ENCODE assay signal across 23 cellular contexts in genomic region chr4:166981847-166982246, GRCh38.
DNase-seq lines count a peak whose midpoint lies in the region; ATAC-seq, FAIRE-seq and TF ChIP-seq lines count a peak whose summit lies in the region.
"Had no signal": no experiment of that assay in that cellular context is flagged by ENCODE, and none has a peak within 500 bp of the region (broad histone marks: within the 10 kb centered on the region; RNA-seq: fewer than 3 reads in every experiment).

No MANE protein-coding gene starts in this region.

- no peaks in the 10 kb centered on the region for H3K9me3 ChIP-seq in SK-N-SH
- H3K9me3 ChIP-seq in H1 (ENCODE audit: insufficient read depth in 2 of 2, low read depth in 1 of 2, low read length in 1 of 2): peaks cover 0 to 3% of the 10 kb centered on the region in 2 experiments; a peak in 1 of 4 replicates
- no peaks in the 10 kb centered on the region for H3K9me3 ChIP-seq in osteoblast (ENCODE audit: low read depth, low read length)
- no peaks in the 10 kb centered on the region for H3K9me3 ChIP-seq in small intestine (ENCODE audit: control insufficient read depth, low read depth)
- H3K9me3 ChIP-seq: Caco-2 had no signal

- CTCF ChIA-PET in SK-N-SH (lab: Yijun Ruan, JAX) (no interaction called here), H1 (lab: Charles Lee; ENCODE audit: partially characterized antibody) (no interaction called here)

- H3K4me1 ChIP-seq in SK-N-SH (ENCODE audit: control insufficient read depth in 1 of 2, insufficient read depth in 2 of 2, low read depth in 1 of 2, low read length in 1 of 2) (no peaks in the 10 kb centered on the region), H1 (replicated peaks in 1 of 4; ENCODE audit: control insufficient read depth in 3 of 4, insufficient read depth in 4 of 4, low read length in 3 of 4) (no peaks in the 10 kb centered on the region), osteoblast (ENCODE audit: insufficient read depth, low read length) (no peaks in the 10 kb centered on the region), small intestine (ENCODE audit: control insufficient read depth in 2 of 2, insufficient read depth in 1 of 2, low read depth in 1 of 2, low read length in 1 of 2) (no peaks in the 10 kb centered on the region)
- H3K4me1 ChIP-seq: Caco-2 had no signal

- H3K9ac ChIP-seq in SK-N-SH (no peak overlapping the region), H1 (replicated peaks in 1 of 4; ENCODE audit: extremely low read depth in 1 of 4, low read depth in 3 of 4, low read length in 3 of 4) (no peak overlapping the region)

- H3K56ac ChIP-seq in H1 (replicated peaks; ENCODE audit: insufficient read length, low read depth, low read length): no peak overlapping the region

- H2BK15ac ChIP-seq in H1 (ENCODE audit: low read length): no peak overlapping the region

- H2BK5ac ChIP-seq in H1 (ENCODE audit: low read depth, low read length): no peak overlapping the region

- no peak overlapping the region for H2BK120ac ChIP-seq in H1 (replicated peaks; ENCODE audit: low read depth, low read length)

- TF ChIP-seq EP300 in SK-N-SH (IDR thresholded peaks at IDR 0.05; ENCODE audit: borderline replicate concordance in 1 of 2, low read depth in 1 of 2, low read length in 1 of 2): no peak
- TF ChIP-seq EP300 in H1 (IDR thresholded peaks at IDR 0.05; ENCODE audit: borderline replicate concordance in 1 of 2, low read depth in 2 of 2, low read length in 2 of 2): no peak

- ATAC-seq in SK-N-SH treated with all-trans-retinoic acid at 6 μM for 48 hours (no peak), GM19455 (IDR thresholded peaks at IDR 0.05; ENCODE audit: unreplicated experiment) (no peak)
- ATAC-seq: K562 had no signal

- no peaks in the 10 kb centered on the region for H3K23me2 ChIP-seq in H1 (ENCODE audit: low read depth, low read length)

- no peak overlapping the region for H2BK12ac ChIP-seq in H1 (ENCODE audit: low read depth, low read length)

- no peak overlapping the region for H4K5ac ChIP-seq in H1 (ENCODE audit: insufficient read length, low read depth, low read length)

- H3K18ac ChIP-seq in H1 (ENCODE audit: extremely low read depth, low read length): no peak overlapping the region

- H3K79me2 ChIP-seq in SK-N-SH (ENCODE audit: insufficient read depth): no peaks in the 10 kb centered on the region
- H3K79me2 ChIP-seq in H1 (ENCODE audit: control insufficient read depth in 1 of 2, insufficient read depth in 2 of 2, low read length in 2 of 2): no peaks in the 10 kb centered on the region
- H3K79me2 ChIP-seq in osteoblast (ENCODE audit: insufficient read depth, low read length): no peaks in the 10 kb centered on the region

- 8% methylated on average over 1 of the region's 5 CpGs for WGBS in SK-N-SH (ENCODE audit: low lambda C conversion rate)
- 89% methylated on average over 5 of the region's 5 CpGs; no CpG with 5 or more reads in 1 of the 2 experiments for WGBS in H1 (ENCODE audit: extremely low coverage in 1 of 2, insufficient coverage in 1 of 2, insufficient read length in 1 of 2, insufficient replicate concordance in 2 of 2, low coverage in 1 of 2, low lambda C conversion rate in 2 of 2, missing lambda C conversion rate in 1 of 2), 2 experiments
- WGBS in small intestine, 3 donors: 90 to 94% (median 92%) methylated on average over 5 of the region's 5 CpGs

- FAIRE-seq in H1 (lab: Jason Lieb, UNC) (no peak), small intestine (lab: Jason Lieb, UNC) (no peak)
- FAIRE-seq: GM12892, GM18507, K562 had no signal

- TF ChIP-seq CTCF in SK-N-SH (IDR thresholded peaks at IDR 0.05) (no peak), H1 (IDR thresholded peaks at IDR 0.05; ENCODE audit: control extremely low read depth in 1 of 3, insufficient read depth in 1 of 3, low read depth in 1 of 3, low read length in 3 of 3) (no peak), osteoblast (IDR thresholded peaks at IDR 0.05; ENCODE audit: extremely low read depth, low read depth, low read length) (no peak)

- no peak overlapping the region for H3K14ac ChIP-seq in H1 (ENCODE audit: insufficient read length)

- no peak overlapping the region for H2BK20ac ChIP-seq in H1 (ENCODE audit: low read length)

- TF ChIP-seq POLR2A in H1 (IDR thresholded peaks at IDR 0.05; ENCODE audit: control extremely low read depth in 1 of 2, low read depth in 2 of 2, low read length in 2 of 2): no peak

- TF ChIP-seq RAD21 in SK-N-SH (IDR thresholded peaks at IDR 0.05; ENCODE audit: low read length) (no peak), H1 (IDR thresholded peaks at IDR 0.05 in 1 of 2, conservative IDR thresholded peaks at IDR 0.05 in 1 of 2; ENCODE audit: low read depth in 2 of 2, low read length in 2 of 2) (no peak)

- no peaks in the 10 kb centered on the region for H3K36me3 ChIP-seq in SK-N-SH (replicated peaks in 1 of 2; ENCODE audit: control insufficient read depth in 1 of 2, insufficient read depth in 2 of 2, low read length in 1 of 2)
- H3K36me3 ChIP-seq in H1 (ENCODE audit: control insufficient read depth in 2 of 4, insufficient read depth in 4 of 4, low read length in 3 of 4): no peaks in the 10 kb centered on the region
- no peaks in the 10 kb centered on the region for H3K36me3 ChIP-seq in osteoblast (ENCODE audit: insufficient read depth, low read length)
- no peaks in the 10 kb centered on the region for H3K36me3 ChIP-seq in small intestine (ENCODE audit: control insufficient read depth in 2 of 2, insufficient read depth in 2 of 2, low read length in 2 of 2)

- H4K8ac ChIP-seq in H1 (ENCODE audit: extremely low read depth, insufficient read depth, low read length): peak overlapping the region; percentile 75

- H2AK5ac ChIP-seq in H1 (ENCODE audit: low read depth, low read length): no peak overlapping the region

- no peak overlapping the region for H3K4me3 ChIP-seq in SK-N-SH (ENCODE audit: low read depth in 2 of 2, low read length in 1 of 2)
- no peak overlapping the region for H3K4me3 ChIP-seq in H1 (ENCODE audit: extremely low read depth in 1 of 4, insufficient read depth in 2 of 4, low read depth in 3 of 4, low read length in 4 of 4)
- no peak overlapping the region for H3K4me3 ChIP-seq in osteoblast (ENCODE audit: insufficient read depth, low read length)
- no peak overlapping the region for H3K4me3 ChIP-seq in small intestine (ENCODE audit: low read depth in 1 of 2, low read length in 2 of 2)
- H3K4me3 ChIP-seq: K562 had no signal

- H3K27me3 ChIP-seq in SK-N-SH (ENCODE audit: insufficient read depth) (no peaks in the 10 kb centered on the region), H1 (replicated peaks in 1 of 4; ENCODE audit: control insufficient read depth in 3 of 4, extremely low read depth in 1 of 4, insufficient read depth in 3 of 4, low read length in 3 of 4) (no peaks in the 10 kb centered on the region), osteoblast (ENCODE audit: insufficient read depth, low read length) (no peaks in the 10 kb centered on the region), small intestine (ENCODE audit: control insufficient read depth in 2 of 2, insufficient read depth in 2 of 2, low read length in 2 of 2) (peaks cover 0 to 2% of the 10 kb centered on the region in 2 donors)

- DNase-seq in SK-N-SH (peak; percentile 2), H1 (ENCODE audit: low read depth in 1 of 2, low spot score in 2 of 2) (no peak), osteoblast (ENCODE audit: insufficient read length, low spot score, missing footprints) (peak; percentile 15), small intestine (no peak)
- DNase-seq in stimulated activated CD4-positive, alpha-beta T cell treated with anti-CD3 and anti-CD28 coated beads, Interleukin-4, amount 100 ng/mL, for 1 hour: no peak
- DNase-seq: Caco-2; CD4-positive, CD25-positive, alpha-beta regulatory T cell; GF-D8; GOT3; HFFc6; NCI-H1092 treated with DMSO at 0.1 percent for 48 hours; NCI-H146; NCI-H2029 treated with DMSO at 0.1 percent for 48 hours; NCI-H2171; NCI-H446; NCI-H69; Right ventricle myocardium superior had no signal

- no peak overlapping the region for H3K4me2 ChIP-seq in SK-N-SH
- H3K4me2 ChIP-seq in H1 (ENCODE audit: insufficient read depth in 1 of 2, low read depth in 2 of 2, low read length in 2 of 2): no peak overlapping the region
- no peak overlapping the region for H3K4me2 ChIP-seq in osteoblast (ENCODE audit: insufficient read depth, low read length)

- no peaks in the 10 kb centered on the region for H3F3A ChIP-seq in SK-N-SH (replicated peaks; ENCODE audit: insufficient read depth)

- H3K23ac ChIP-seq in H1 (ENCODE audit: insufficient read length): no peak overlapping the region

- H4K20me1 ChIP-seq in SK-N-SH (ENCODE audit: insufficient read depth) (no peaks in the 10 kb centered on the region), H1 (replicated peaks in 1 of 2; ENCODE audit: control insufficient read depth in 1 of 2, insufficient read depth in 2 of 2, low read length in 2 of 2) (no peaks in the 10 kb centered on the region), osteoblast (ENCODE audit: insufficient read depth, low read length) (no peaks in the 10 kb centered on the region)

- H4K91ac ChIP-seq in H1 (replicated peaks; ENCODE audit: insufficient read length, low read length): no peak overlapping the region

- H3K9me2 ChIP-seq in SK-N-SH: no peaks in the 10 kb centered on the region

- no peak overlapping the region for H3K27ac ChIP-seq in SK-N-SH (ENCODE audit: low read depth in 2 of 2, low read length in 1 of 2)
- no peak overlapping the region for H3K27ac ChIP-seq in H1 (ENCODE audit: low read depth, low read length)
- no peak overlapping the region for H3K27ac ChIP-seq in osteoblast (ENCODE audit: low read depth, low read length)
- H3K27ac ChIP-seq in small intestine (ENCODE audit: low read depth in 1 of 2, low read length in 1 of 2): no peak overlapping the region
- H3K27ac ChIP-seq: HL-60 had no signal

- H2AFZ ChIP-seq in SK-N-SH (ENCODE audit: low read depth): no peak overlapping the region
- H2AFZ ChIP-seq in H1 (ENCODE audit: low read length): no peak overlapping the region
- H2AFZ ChIP-seq in osteoblast (ENCODE audit: low read length): no peak overlapping the region

- POLR2A ChIA-PET in SK-N-SH (lab: Yijun Ruan, JAX) (no interaction called here), H1 (lab: Charles Lee; ENCODE audit: partially characterized antibody) (no interaction called here)

- H3K79me1 ChIP-seq in H1 (ENCODE audit: low read depth, low read length): no peaks in the 10 kb centered on the region

- H3K4ac ChIP-seq in H1 (replicated peaks; ENCODE audit: insufficient read length, low read depth, low read length): no peak overlapping the region

TF ChIP-seq in SK-N-SH, 30 proteins besides CTCF, POLR2A, EP300 and RAD21 (continues in another document):
- TF ChIP-seq GATA2 (CRISPR knock-in tag; IDR thresholded peaks at IDR 0.05): no peak

TF ChIP-seq in SK-N-SH treated with all-trans-retinoic acid at 6 μM for 48 hours, 23 proteins besides CTCF, POLR2A, EP300 and RAD21 (continues in another document):
- no peak for TF ChIP-seq ZNF70 (CRISPR knock-in tag; IDR thresholded peaks at IDR 0.05)
- no peak for TF ChIP-seq BACH2 (CRISPR knock-in tag; IDR thresholded peaks at IDR 0.05; ENCODE audit: borderline replicate concordance)
- TF ChIP-seq SNAI2 (CRISPR knock-in tag; IDR thresholded peaks at IDR 0.05): no peak
- TF ChIP-seq TCF4 (CRISPR knock-in tag; IDR thresholded peaks at IDR 0.05; ENCODE audit: borderline replicate concordance): no peak

TF ChIP-seq in H1, 55 proteins besides CTCF, POLR2A, EP300 and RAD21 (continues in another document):
- no peak for TF ChIP-seq TAF7 (optimal IDR thresholded peaks at IDR 0.05; ENCODE audit: borderline replicate concordance, low read depth, low read length)

Comparison
In these comparisons a context has a peak if more than half of its experiments do, and no peak if none do; other contexts are left out.
1. DNase-seq: peak in SK-N-SH (single experiment) and osteoblast (single experiment); none in H1 (0 of 2), small intestine (single experiment) and stimulated activated CD4-positive, alpha-beta T cell treated with anti-CD3 and anti-CD28 coated beads, Interleukin-4, amount 100 ng/mL, for 1 hour (single experiment).